In the genomic region with DNA sequence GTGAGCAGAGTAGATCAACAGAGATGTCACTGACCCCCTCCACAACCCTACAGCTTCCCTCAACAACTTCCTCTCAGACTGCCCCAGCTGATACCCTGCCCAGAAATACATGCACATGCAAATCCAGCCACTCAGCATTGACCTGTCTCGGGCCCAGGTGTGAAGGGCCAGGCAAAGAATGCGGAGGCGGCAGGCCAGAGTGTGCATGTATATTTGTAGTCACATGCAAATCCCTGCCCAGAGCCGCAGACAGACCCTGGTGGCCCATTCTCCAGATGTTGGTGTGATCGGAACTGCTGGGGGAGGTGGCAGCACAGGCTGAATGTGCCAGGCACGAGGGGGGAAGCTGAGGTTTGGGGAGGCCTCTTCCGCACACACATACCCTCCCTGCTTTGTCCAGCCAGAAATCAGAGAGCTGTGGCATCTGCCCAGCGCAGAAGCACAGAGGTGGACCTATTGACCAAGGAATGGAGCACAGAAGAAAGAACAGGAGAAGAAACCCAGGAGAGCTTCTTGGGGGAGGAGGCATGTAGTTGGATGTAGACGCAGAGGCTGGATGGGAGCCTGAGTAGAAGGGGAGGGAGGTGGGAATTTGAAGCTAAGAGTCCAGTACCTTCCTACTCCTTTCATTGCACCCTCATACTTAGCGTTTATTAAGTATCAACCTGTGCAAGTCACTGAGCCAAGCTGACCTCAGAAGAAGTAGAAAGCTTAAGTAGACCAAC, we compare ENCODE assay signal across 15 cellular contexts. TPM values are rescaled to one million over a fixed set of nuclear protein-coding genes. Genes with fewer than 3 reads are reported as not detected.
A peak's percentile ranks its signal among the peaks of the same experiment; 100 is the strongest.
DNase-seq lines count a peak whose midpoint lies in the region; ATAC-seq, FAIRE-seq and TF ChIP-seq lines count a peak whose summit lies in the region.
"Had no signal": no experiment of that assay in that cellular context is flagged by ENCODE, and none has a peak within 500 bp of the region (broad histone marks: within the 10 kb centered on the region; RNA-seq: fewer than 3 reads in every experiment).

No MANE protein-coding gene starts in this region.

- intact Hi-C loops in left colon (cut with DNase I, micrococcal nuclease) (no loop called here), MCF 10A (cut with micrococcal nuclease) (no loop called here)

- no peaks in the 10 kb centered on the region for H4K20me1 ChIP-seq in osteoblast (ENCODE audit: insufficient read depth, low read length)

- no peak overlapping the region for H3K4me2 ChIP-seq in osteoblast (ENCODE audit: insufficient read depth, low read length)

- TF ChIP-seq CTCF in osteoblast (IDR thresholded peaks at IDR 0.05; ENCODE audit: extremely low read depth, low read depth, low read length) (no peak), MCF 10A (IDR thresholded peaks at IDR 0.05; ENCODE audit: unreplicated experiment) (no peak), D721Med (IDR thresholded peaks at IDR 0.05; ENCODE audit: insufficient read depth, missing control alignments) (no peak)

- no peak overlapping the region for H3K27ac ChIP-seq in osteoblast (ENCODE audit: low read depth, low read length)
- H3K27ac ChIP-seq: SJSA1 had no signal

- no TSS peak for BruUV-seq in MCF 10A (replicated peaks; lab: Mats Ljungman, UMichigan)

- H3K27ac Mint-ChIP-seq in MCF 10A (ENCODE audit: low read depth, unreplicated experiment) = no peak overlapping the region
- H3K27ac Mint-ChIP-seq: activated naive CD8-positive, alpha-beta T cell had no signal

- POLR2A ChIA-PET in MCF 10A (lab: Yijun Ruan, JAX) = interaction anchor here (1.2 kb wide), 1 partner anchor 32 kb away, joined by 3 read pairs; no protein-coding TSS in a partner anchor

- no peaks in the 10 kb centered on the region for H3K4me1 Mint-ChIP-seq in MCF 10A (ENCODE audit: insufficient read depth, unreplicated experiment)

- no peaks in the 10 kb centered on the region for H3K4me1 ChIP-seq in osteoblast (ENCODE audit: insufficient read depth, low read length)
- H3K4me1 ChIP-seq: SJSA1 had no signal

- H3K9me3 ChIP-seq in osteoblast (ENCODE audit: low read depth, low read length) = no peaks in the 10 kb centered on the region
- H3K9me3 ChIP-seq: SJSA1 had no signal

- DNase-seq in left colon (peak; percentile 30 to 54), SHP77 (lab: John Stamatoyannopoulos, UW) (no peak), osteoblast (ENCODE audit: insufficient read length, low spot score, missing footprints) (no peak), MCF 10A (ENCODE audit: unreplicated experiment) (no peak), D721Med (ENCODE audit: insufficient read length, low spot score) (no peak)
- DNase-seq: COR-L47, dermis blood vessel endothelial cell, KG1 had no signal

- no peaks in the 10 kb centered on the region for H3K27me3 ChIP-seq in osteoblast (ENCODE audit: insufficient read depth, low read length)
- H3K27me3 ChIP-seq: SJSA1 had no signal

- CTCF ChIA-PET in MCF 10A (lab: Yijun Ruan, JAX) = interaction anchor here (0.6 to 4.2 kb wide), 6 partner anchors 7 to 334 kb away, joined by 3 to 33 read pairs (median 4); no protein-coding TSS in a partner anchor

- H2AFZ ChIP-seq in osteoblast (ENCODE audit: low read length) = no peak overlapping the region

- H3K79me2 ChIP-seq in osteoblast (ENCODE audit: insufficient read depth, low read length) = no peaks in the 10 kb centered on the region

- no peak overlapping the region for H3K4me3 Mint-ChIP-seq in MCF 10A (ENCODE audit: unreplicated experiment)
- H3K4me3 Mint-ChIP-seq: activated naive CD8-positive, alpha-beta T cell had no signal

- FAIRE-seq in D721Med (lab: Jason Lieb, UNC) = no peak

- no peaks in the 10 kb centered on the region for H3K27me3 Mint-ChIP-seq in MCF 10A (ENCODE audit: insufficient read depth, unreplicated experiment)
- H3K27me3 Mint-ChIP-seq: activated naive CD8-positive, alpha-beta T cell had no signal

- peaks cover 6% of the 10 kb centered on the region for H3K36me3 Mint-ChIP-seq in MCF 10A (ENCODE audit: insufficient read depth, unreplicated experiment)

- ATAC-seq in GM18858 (IDR thresholded peaks at IDR 0.05; ENCODE audit: unreplicated experiment) (peak; percentile 58), GM21447 (IDR thresholded peaks at IDR 0.05; ENCODE audit: unreplicated experiment) (peak; percentile 72), HG03135 (IDR thresholded peaks at IDR 0.05; ENCODE audit: unreplicated experiment) (peak; percentile 67), left colon (peak; percentile 14)

- no peak overlapping the region for H3K4me3 ChIP-seq in osteoblast (ENCODE audit: insufficient read depth, low read length)
- H3K4me3 ChIP-seq: lung, SJSA1 had no signal

- H3K9me3 Mint-ChIP-seq in MCF 10A (ENCODE audit: unreplicated experiment) = no peaks in the 10 kb centered on the region

- no peaks in the 10 kb centered on the region for H3K36me3 ChIP-seq in osteoblast (ENCODE audit: insufficient read depth, low read length)
- H3K36me3 ChIP-seq: SJSA1 had no signal

RNA-seq across cellular contexts. Expression of a gene that starts 14.4 kb away (rescaled TPM):
- 1 to 10 TPM; 1.4 to 3.5 TPM for total RNA-seq in left colon
- total RNA-seq in osteoblast = 0.29 and 0.36 TPM in 2 replicates
- total RNA-seq in MCF 10A (2022) = 1.4 TPM in 2 replicates
- total RNA-seq: glomerular endothelial cell had no signal

RNA-seq across cellular contexts. Expression of a gene that starts 17.4 kb away (rescaled TPM):
- total RNA-seq in left colon = 10 to 100 TPM; 16.8 to 18.9 TPM
- total RNA-seq in osteoblast = 13.8 and 15.9 TPM in 2 replicates
- total RNA-seq in MCF 10A (2022) = 34.8 and 36.1 TPM in 2 replicates

RNA-seq across cellular contexts. Expression of a gene that starts 36.3 kb away (rescaled TPM):
- total RNA-seq in left colon (10 to 100 TPM; 27.9 to 28.4 TPM), osteoblast (16.2 and 17.4 TPM in 2 replicates), MCF 10A (2022) (25.4 and 26.3 TPM in 2 replicates)

RNA-seq across cellular contexts. Expression of a gene that starts 36.4 kb away (rescaled TPM):
- total RNA-seq in left colon (10 to 100 TPM; 60.3 to 73.7 TPM), osteoblast (37.4 and 47.4 TPM in 2 replicates), MCF 10A (2022) (115 and 118 TPM in 2 replicates)

RNA-seq across cellular contexts. Expression of a gene that starts 47.6 kb away (rescaled TPM):
- total RNA-seq in left colon (10 to 100 TPM in 1 of 2 donors, 1 to 10 TPM in 1; 8.8 to 12.5 TPM), osteoblast (6.2 and 6.5 TPM in 2 replicates), MCF 10A (2022) (13.4 and 20.6 TPM in 2 replicates)

Comparison
In these comparisons a context has a peak if more than half of its experiments do, and no peak if none do; other contexts are left out.
1. ATAC-seq: peak in every context shown above with its lines; median percentile 72 in GM21447; 67 in HG03135; 58 in GM18858; 14 in left colon.
2. DNase-seq: peak in left colon (2 of 2); none in SHP77 (0 of 2), osteoblast (single experiment), MCF 10A (single experiment) and D721Med (single experiment).